Comparison of ENCODE assay signal across 8 cellular contexts in genomic region chr15:69729167-69729748, GRCh38.
A peak's percentile ranks its signal among the peaks of the same experiment; 100 is the strongest.
DNase-seq lines count a peak whose midpoint lies in the region; ATAC-seq, FAIRE-seq and TF ChIP-seq lines count a peak whose summit lies in the region.

No MANE protein-coding gene starts in this region.

- BruUV-seq in endothelial cell of umbilical vein (replicated peaks; lab: Mats Ljungman, UMichigan): no TSS peak

- no peak overlapping the region for H3K4me3 Mint-ChIP-seq in activated CD4-positive, alpha-beta memory T cell treated with anti-CD3 and anti-CD28 coated beads, Interleukin-2, amount 10 ng/mL, durations not matched to agents 7 days and 5 days

- POLR2A ChIA-PET in activated CD4-positive, alpha-beta memory T cell treated with anti-CD3 and anti-CD28 coated beads, Interleukin-2, amount 10 ng/mL, durations not matched to agents 7 days and 5 days (lab: Charles Lee): no interaction called here
- POLR2A ChIA-PET in endothelial cell of umbilical vein (lab: Charles Lee): no interaction called here

- TF ChIP-seq POLR2A in endothelial cell of umbilical vein (IDR thresholded peaks at IDR 0.05; ENCODE audit: low read depth, low read length) (no peak), prostate gland (IDR thresholded peaks at IDR 0.05) (no peak)

- H3K36me3 ChIP-seq in endothelial cell of umbilical vein (ENCODE audit: control insufficient read depth in 2 of 2, extremely low read depth in 1 of 2, insufficient read depth in 2 of 2, low read length in 2 of 2) (no peaks in the 10 kb centered on the region), prostate gland (no peaks in the 10 kb centered on the region)

- no peaks in the 10 kb centered on the region for H3K79me2 ChIP-seq in endothelial cell of umbilical vein (ENCODE audit: control insufficient read depth, insufficient read depth, low read length)

- H3K9me3 ChIP-seq in endothelial cell of umbilical vein (replicated peaks; ENCODE audit: control insufficient read depth, insufficient read depth, low read length): no peaks in the 10 kb centered on the region
- no peaks in the 10 kb centered on the region for H3K9me3 ChIP-seq in prostate gland

- ATAC-seq in HG02884 (IDR thresholded peaks at IDR 0.05; ENCODE audit: unreplicated experiment): no peak
- no peak for ATAC-seq in HG02870 (IDR thresholded peaks at IDR 0.05; ENCODE audit: unreplicated experiment)

- H3K4me2 ChIP-seq in endothelial cell of umbilical vein (ENCODE audit: insufficient read depth, low read length): no peak overlapping the region

- H4K20me1 ChIP-seq in endothelial cell of umbilical vein (replicated peaks; ENCODE audit: control insufficient read depth, extremely low read depth, insufficient read depth, low read length): no peaks in the 10 kb centered on the region

- no peak overlapping the region for H2AFZ ChIP-seq in endothelial cell of umbilical vein (ENCODE audit: low read depth, low read length)

- dilution Hi-C loops in endothelial cell of umbilical vein (cut with MboI; ENCODE audit: extremely low pct_ligation_motif_present, low sequenced_read_pairs): no loop called here

- H3K27ac ChIP-seq in endothelial cell of umbilical vein (ENCODE audit: insufficient read depth, low read depth, low read length): no peak overlapping the region
- no peak overlapping the region for H3K27ac ChIP-seq in prostate gland

- 67% methylated on average over 9 of the region's 9 CpGs for WGBS in prostate gland

- FAIRE-seq in endothelial cell of umbilical vein (lab: Jason Lieb, UNC): peak; percentile 91

- peak; percentile 27 for DNase-seq in COLO829 (ENCODE audit: low spot score)
- peak; percentile 8 to 30 for DNase-seq in Kasumi-1 (lab: John Stamatoyannopoulos, UW)
- DNase-seq in activated CD4-positive, alpha-beta memory T cell treated with anti-CD3 and anti-CD28 coated beads, Interleukin-2, amount 10 ng/mL, durations not matched to agents 7 days and 5 days: peak; percentile 78
- peak; percentile 39 for DNase-seq in endothelial cell of umbilical vein (ENCODE audit: low read depth, low spot score)
- DNase-seq in prostate gland (ENCODE audit: low spot score): no peak
- no peak for DNase-seq in NCI-H146 treated with DMSO at 0.1 percent for 48 hours (lab: John Stamatoyannopoulos, UW; ENCODE audit: unreplicated experiment)

- H3K4me1 ChIP-seq in endothelial cell of umbilical vein (ENCODE audit: control insufficient read depth, extremely low read depth, insufficient read depth, low read length) (no peaks in the 10 kb centered on the region), prostate gland (replicated peaks) (no peaks in the 10 kb centered on the region)

- intact Hi-C loops in endothelial cell of umbilical vein (cut with micrococcal nuclease) (loop anchor here (1.0 to 5.0 kb wide), 6 partner anchors 207 to 759 kb away; no protein-coding TSS in a partner anchor), prostate gland (cut with DNase I) (no loop called here)

- H3K27me3 ChIP-seq in endothelial cell of umbilical vein (ENCODE audit: control insufficient read depth in 2 of 2, insufficient read depth in 2 of 2, low read length in 2 of 2) (peaks cover 6 to 12% of the 10 kb centered on the region in 2 experiments), prostate gland (replicated peaks; ENCODE audit: insufficient read depth) (no peaks in the 10 kb centered on the region)

- H3K36me3 Mint-ChIP-seq in activated CD4-positive, alpha-beta memory T cell treated with anti-CD3 and anti-CD28 coated beads, Interleukin-2, amount 10 ng/mL, durations not matched to agents 7 days and 5 days (ENCODE audit: low read depth): no peaks in the 10 kb centered on the region

- H3K27ac Mint-ChIP-seq in activated CD4-positive, alpha-beta memory T cell treated with anti-CD3 and anti-CD28 coated beads, Interleukin-2, amount 10 ng/mL, durations not matched to agents 7 days and 5 days: no peak overlapping the region

- no peak overlapping the region for H3K9ac ChIP-seq in endothelial cell of umbilical vein (replicated peaks; ENCODE audit: extremely low read depth, insufficient read depth, low read length)

- peaks cover 4% of the 10 kb centered on the region for H3K4me1 Mint-ChIP-seq in activated CD4-positive, alpha-beta memory T cell treated with anti-CD3 and anti-CD28 coated beads, Interleukin-2, amount 10 ng/mL, durations not matched to agents 7 days and 5 days

- H3K4me3 ChIP-seq in endothelial cell of umbilical vein (replicated peaks in 1 of 3; ENCODE audit: insufficient read depth in 1 of 3, low read depth in 1 of 3, low read length in 3 of 3) (no peak overlapping the region), prostate gland (no peak overlapping the region)

- H3K9me3 Mint-ChIP-seq in activated CD4-positive, alpha-beta memory T cell treated with anti-CD3 and anti-CD28 coated beads, Interleukin-2, amount 10 ng/mL, durations not matched to agents 7 days and 5 days: no peaks in the 10 kb centered on the region

- no peaks in the 10 kb centered on the region for H3K9me1 ChIP-seq in endothelial cell of umbilical vein (replicated peaks; ENCODE audit: control insufficient read depth, extremely low read depth, insufficient read depth, low read length)

- TF ChIP-seq CTCF in endothelial cell of umbilical vein (IDR thresholded peaks at IDR 0.05; ENCODE audit: extremely low read depth in 1 of 2, insufficient read depth in 1 of 2, low read depth in 1 of 2, low read length in 2 of 2) (peak; percentile 83 to 84), prostate gland (IDR thresholded peaks at IDR 0.05) (peak in 3 of 4 experiments; percentile 45 to 63 (median 46))

- CTCF ChIA-PET in activated CD4-positive, alpha-beta memory T cell treated with anti-CD3 and anti-CD28 coated beads, Interleukin-2, amount 10 ng/mL, durations not matched to agents 7 days and 5 days (lab: Charles Lee): interaction anchor here (0.6 to 1.9 kb wide), 8 partner anchors 9 to 1132 kb away, joined by 3 to 6 read pairs (median 4); no protein-coding TSS in a partner anchor
- CTCF ChIA-PET in endothelial cell of umbilical vein (lab: Charles Lee): interaction anchor here (0.8 to 1.5 kb wide), 4 partner anchors 738 to 760 kb away, joined by 3 to 5 read pairs (median 4); no protein-coding TSS in a partner anchor

- H3K27me3 Mint-ChIP-seq in activated CD4-positive, alpha-beta memory T cell treated with anti-CD3 and anti-CD28 coated beads, Interleukin-2, amount 10 ng/mL, durations not matched to agents 7 days and 5 days: peaks cover 42% of the 10 kb centered on the region

TF ChIP-seq in endothelial cell of umbilical vein, 7 proteins besides CTCF, POLR2A, EP300 and RAD21:
- TF ChIP-seq FOS (IDR thresholded peaks at IDR 0.05; ENCODE audit: borderline replicate concordance, insufficient read depth, low read length): no peak
- TF ChIP-seq EZH2 (IDR thresholded peaks at IDR 0.05; ENCODE audit: borderline replicate concordance, low read depth, low read length, severe bottlenecking): no peak
- no peak for TF ChIP-seq POLR2AphosphoS5 (IDR thresholded peaks at IDR 0.05; ENCODE audit: insufficient read depth, low read depth, low read length)
- no peak for TF ChIP-seq JUN (IDR thresholded peaks at IDR 0.05; ENCODE audit: borderline replicate concordance, insufficient read depth, insufficient read length, low read depth)
- TF ChIP-seq MAX (IDR thresholded peaks at IDR 0.05; ENCODE audit: insufficient read depth, insufficient read length): no peak
- TF ChIP-seq GATA2 (IDR thresholded peaks at IDR 0.05; ENCODE audit: insufficient read depth, insufficient read length, low read depth, low read length): no peak
- no peak for TF ChIP-seq MYC (IDR thresholded peaks at IDR 0.05; ENCODE audit: low read depth, low read length)
TF ChIP-seq in endothelial cell of umbilical vein: peak in this region for 0.

Comparison
In these comparisons a context has a peak if more than half of its experiments do, and no peak if none do; other contexts are left out.
1. DNase-seq: peak in COLO829 (single experiment), Kasumi-1 (2 of 2), activated CD4-positive, alpha-beta memory T cell treated with anti-CD3 and anti-CD28 coated beads, Interleukin-2, amount 10 ng/mL, durations not matched to agents 7 days and 5 days (single experiment) and endothelial cell of umbilical vein (single experiment); none in prostate gland (single experiment) and NCI-H146 treated with DMSO at 0.1 percent for 48 hours (single experiment).